12 cellular contexts compared by ENCODE assay signal in the genomic region with DNA sequence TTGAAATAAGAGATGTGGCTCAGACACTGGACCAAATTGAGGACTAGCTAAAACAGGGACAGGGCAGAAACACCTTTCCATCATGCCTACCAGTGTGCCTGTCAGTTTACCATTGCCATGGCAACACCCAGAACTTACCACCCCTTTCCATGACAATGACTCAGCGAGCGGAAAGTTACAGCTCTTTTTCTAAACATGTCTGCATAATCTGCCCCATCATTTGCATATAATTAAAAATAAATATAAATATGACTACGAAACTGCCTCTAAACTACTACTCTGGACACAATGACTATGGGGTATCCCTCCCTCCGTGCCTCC.
DNase-seq lines count a peak whose midpoint lies in the region; ATAC-seq, FAIRE-seq and TF ChIP-seq lines count a peak whose summit lies in the region.
"Had no signal": no experiment of that assay in that cellular context is flagged by ENCODE, and none has a peak within 500 bp of the region (broad histone marks: within the 10 kb centered on the region; RNA-seq: fewer than 3 reads in every experiment).

No MANE protein-coding gene starts in this region.

- H2AFZ ChIP-seq in astrocyte (ENCODE audit: low read depth, low read length): no peak overlapping the region

- H3K27me3 Mint-ChIP-seq in astrocyte (ENCODE audit: low read depth, unreplicated experiment) (no peaks in the 10 kb centered on the region), CD14-positive monocyte (ENCODE audit: low read depth in 3 of 3) (peaks cover 20 to 28% (median 22%) of the 10 kb centered on the region in 3 donors)

- H3K4me1 ChIP-seq in astrocyte (ENCODE audit: insufficient read depth, low read length) (peaks cover 9% of the 10 kb centered on the region), ascending aorta (no peaks in the 10 kb centered on the region)
- H3K4me1 ChIP-seq: body of pancreas, gastrocnemius medialis had no signal

- no peak overlapping the region for H3K4me3 Mint-ChIP-seq in astrocyte (ENCODE audit: unreplicated experiment)
- H3K4me3 Mint-ChIP-seq in CD14-positive monocyte: no peak overlapping the region

- H3K9me3 Mint-ChIP-seq in astrocyte (ENCODE audit: unreplicated experiment): peaks cover 3% of the 10 kb centered on the region
- peaks cover 0 to 6% (median 2%) of the 10 kb centered on the region in 7 donors for H3K9me3 Mint-ChIP-seq in CD14-positive monocyte

- no peak overlapping the region for H3K27ac ChIP-seq in astrocyte (ENCODE audit: low read depth, low read length)
- no peak overlapping the region for H3K27ac ChIP-seq in ascending aorta
- H3K27ac ChIP-seq: body of pancreas, gastrocnemius medialis, thoracic aorta had no signal

- no peaks in the 10 kb centered on the region for H4K20me1 ChIP-seq in astrocyte (ENCODE audit: insufficient read depth, low read length)

- peak; percentile 43 for DNase-seq in ELF-1 (ENCODE audit: low read depth, low spot score)
- DNase-seq in LHCN-M2 (ENCODE audit: low read depth): peak; percentile 46
- peak; percentile 60 for DNase-seq in astrocyte (ENCODE audit: low read depth)
- peak; percentile 48 to 76 for DNase-seq in lung microvascular endothelial cell (ENCODE audit: low read depth in 2 of 2)
- no peak for DNase-seq in ascending aorta (ENCODE audit: low spot score in 2 of 2)
- no peak for DNase-seq in left lobe of liver (ENCODE audit: low spot score)
- no peak for DNase-seq in CD14-positive monocyte (ENCODE audit: low spot score)
- no peak for DNase-seq in stimulated activated naive CD4-positive, alpha-beta T cell (lab: John Stamatoyannopoulos, UW)
- DNase-seq: body of pancreas, gastrocnemius medialis had no signal

- peak overlapping the region; percentile 45 for H3K4me2 ChIP-seq in astrocyte (ENCODE audit: low read length)
- H3K4me2 ChIP-seq: smooth muscle cell had no signal

- intact Hi-C loops in ascending aorta (cut with DNase I): no loop called here
- intact Hi-C loops in CD14-positive monocyte (cut with micrococcal nuclease): loop anchor here in 1 of 2 donors (10.0 kb wide), 1 partner anchor 150 kb away; no protein-coding TSS in a partner anchor

- no peak overlapping the region for H3K27ac Mint-ChIP-seq in astrocyte (ENCODE audit: unreplicated experiment)
- peak overlapping the region in 1 of 7 donors; percentile 72 for H3K27ac Mint-ChIP-seq in CD14-positive monocyte

- H3K4me1 Mint-ChIP-seq in astrocyte (ENCODE audit: low read depth, unreplicated experiment): peaks cover 18% of the 10 kb centered on the region
- H3K4me1 Mint-ChIP-seq in CD14-positive monocyte: peaks cover 11% of the 10 kb centered on the region

- H3K79me2 ChIP-seq in astrocyte (ENCODE audit: insufficient read depth, low read length): no peaks in the 10 kb centered on the region

- ATAC-seq in left lobe of liver: no peak
- ATAC-seq: body of pancreas, gastrocnemius medialis had no signal

- H3K36me3 Mint-ChIP-seq in astrocyte (ENCODE audit: low read depth, unreplicated experiment) (no peaks in the 10 kb centered on the region), CD14-positive monocyte (no peaks in the 10 kb centered on the region)

- H3K9me3 ChIP-seq in astrocyte (ENCODE audit: insufficient read depth, low read depth, low read length) (no peaks in the 10 kb centered on the region), ascending aorta (no peaks in the 10 kb centered on the region)
- H3K9me3 ChIP-seq: body of pancreas, gastrocnemius medialis, thoracic aorta had no signal

- no peak overlapping the region for H3K4me3 ChIP-seq in astrocyte (ENCODE audit: insufficient read depth, low read depth, low read length)
- no peak overlapping the region for H3K4me3 ChIP-seq in ascending aorta
- H3K4me3 ChIP-seq: body of pancreas, gastrocnemius medialis, smooth muscle cell, thoracic aorta had no signal

- no peak for TF ChIP-seq CTCF in astrocyte (IDR thresholded peaks at IDR 0.05; ENCODE audit: insufficient read depth, low read depth, low read length)
- no peak for TF ChIP-seq CTCF in ascending aorta (IDR thresholded peaks at IDR 0.05)
- TF ChIP-seq CTCF in CD14-positive monocyte (IDR thresholded peaks at IDR 0.05): no peak

- H3K27me3 ChIP-seq in astrocyte (ENCODE audit: insufficient read depth, low read length): no peaks in the 10 kb centered on the region
- H3K27me3 ChIP-seq in ascending aorta: no peaks in the 10 kb centered on the region
- H3K27me3 ChIP-seq: body of pancreas, gastrocnemius medialis had no signal

- H3K9ac ChIP-seq in astrocyte (ENCODE audit: low read length): no peak overlapping the region

- no peaks in the 10 kb centered on the region for H3K36me3 ChIP-seq in astrocyte (ENCODE audit: insufficient read depth, low read length)
- no peaks in the 10 kb centered on the region for H3K36me3 ChIP-seq in ascending aorta
- H3K36me3 ChIP-seq: gastrocnemius medialis, thoracic aorta had no signal

- no peak for FAIRE-seq in astrocyte (lab: Jason Lieb, UNC)

Comparison
In these comparisons a context has a peak if more than half of its experiments do, and no peak if none do; other contexts are left out.
1. DNase-seq: peak in ELF-1 (single experiment), LHCN-M2 (single experiment), astrocyte (single experiment) and lung microvascular endothelial cell (2 of 2); none in ascending aorta (0 of 2), left lobe of liver (single experiment), CD14-positive monocyte (single experiment) and stimulated activated naive CD4-positive, alpha-beta T cell (0 of 6).